Comparison of ENCODE assay signal across 9 cellular contexts in genomic region chr4:14581741-14582140, GRCh38.
"Had no signal": no experiment of that assay in that cellular context is flagged by ENCODE, and none has a peak within 500 bp of the region (broad histone marks: within the 10 kb centered on the region; RNA-seq: fewer than 3 reads in every experiment).

No MANE protein-coding gene starts in this region.

- H3K4me2 ChIP-seq: GM23338 had no signal

- H3K4me3 Mint-ChIP-seq: GM23338, H9 had no signal

- ATAC-seq: GM23338, K562 had no signal

- H2AFZ ChIP-seq: GM23338 had no signal

- H3K27ac Mint-ChIP-seq: GM23338, H9 had no signal

- H3K9me3 Mint-ChIP-seq: GM23338 had no signal

- FAIRE-seq: H1, H54, HTR-8/SVneo, K562 had no signal

- DNase-seq: H9, HCEC 1CT, IMR-90, KG1 had no signal

- H3K4me3 ChIP-seq: GM23338, K562 had no signal

- H3K4me1 Mint-ChIP-seq: GM23338, H9 had no signal
